1 cellular context compared by ENCODE assay signal in the genomic region with DNA sequence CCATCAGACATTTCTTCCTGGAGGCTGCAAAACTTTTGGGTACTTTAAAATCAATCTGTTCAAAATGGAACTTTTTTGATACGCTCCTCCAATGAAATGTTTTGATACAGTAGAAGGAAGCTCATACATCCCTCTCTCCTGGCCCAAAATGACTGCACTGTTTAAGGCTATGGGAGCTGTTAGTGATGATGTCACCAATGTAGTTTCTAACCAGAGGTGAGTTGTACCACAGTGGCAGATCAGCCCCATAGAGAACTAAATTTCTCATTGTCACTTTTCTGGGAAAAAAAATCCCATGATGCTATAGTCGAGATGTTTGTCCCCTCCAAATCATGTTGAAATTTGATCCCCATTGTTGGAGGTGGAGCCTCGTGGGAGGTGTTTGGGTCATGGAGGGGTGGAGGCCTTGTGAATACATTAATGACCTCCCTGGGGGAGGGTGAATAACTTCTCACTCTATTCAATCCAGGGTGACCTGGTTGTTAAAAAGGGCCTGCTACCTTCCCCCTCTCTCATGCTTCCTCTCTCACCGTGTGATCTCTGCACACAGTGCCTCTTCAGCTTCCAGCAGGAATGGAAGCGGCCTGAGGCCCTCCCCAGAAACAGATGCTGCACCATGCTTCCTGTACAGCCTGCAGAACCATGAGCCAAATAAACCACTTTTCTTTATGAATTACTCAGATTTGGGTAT.
TF ChIP-seq lines count a peak whose summit lies in the region.

No MANE protein-coding gene starts in this region.

TF ChIP-seq in WTC11, 78 proteins besides CTCF, POLR2A, EP300 and RAD21 (continued from another document):
- TF ChIP-seq, protein P1, sequence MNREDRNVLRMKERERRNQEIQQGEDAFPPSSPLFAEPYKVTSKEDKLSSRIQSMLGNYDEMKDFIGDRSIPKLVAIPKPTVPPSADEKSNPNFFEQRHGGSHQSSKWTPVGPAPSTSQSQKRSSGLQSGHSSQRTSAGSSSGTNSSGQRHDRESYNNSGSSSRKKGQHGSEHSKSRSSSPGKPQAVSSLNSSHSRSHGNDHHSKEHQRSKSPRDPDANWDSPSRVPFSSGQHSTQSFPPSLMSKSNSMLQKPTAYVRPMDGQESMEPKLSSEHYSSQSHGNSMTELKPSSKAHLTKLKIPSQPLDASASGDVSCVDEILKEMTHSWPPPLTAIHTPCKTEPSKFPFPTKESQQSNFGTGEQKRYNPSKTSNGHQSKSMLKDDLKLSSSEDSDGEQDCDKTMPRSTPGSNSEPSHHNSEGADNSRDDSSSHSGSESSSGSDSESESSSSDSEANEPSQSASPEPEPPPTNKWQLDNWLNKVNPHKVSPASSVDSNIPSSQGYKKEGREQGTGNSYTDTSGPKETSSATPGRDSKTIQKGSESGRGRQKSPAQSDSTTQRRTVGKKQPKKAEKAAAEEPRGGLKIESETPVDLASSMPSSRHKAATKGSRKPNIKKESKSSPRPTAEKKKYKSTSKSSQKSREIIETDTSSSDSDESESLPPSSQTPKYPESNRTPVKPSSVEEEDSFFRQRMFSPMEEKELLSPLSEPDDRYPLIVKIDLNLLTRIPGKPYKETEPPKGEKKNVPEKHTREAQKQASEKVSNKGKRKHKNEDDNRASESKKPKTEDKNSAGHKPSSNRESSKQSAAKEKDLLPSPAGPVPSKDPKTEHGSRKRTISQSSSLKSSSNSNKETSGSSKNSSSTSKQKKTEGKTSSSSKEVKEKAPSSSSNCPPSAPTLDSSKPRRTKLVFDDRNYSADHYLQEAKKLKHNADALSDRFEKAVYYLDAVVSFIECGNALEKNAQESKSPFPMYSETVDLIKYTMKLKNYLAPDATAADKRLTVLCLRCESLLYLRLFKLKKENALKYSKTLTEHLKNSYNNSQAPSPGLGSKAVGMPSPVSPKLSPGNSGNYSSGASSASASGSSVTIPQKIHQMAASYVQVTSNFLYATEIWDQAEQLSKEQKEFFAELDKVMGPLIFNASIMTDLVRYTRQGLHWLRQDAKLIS (CRISPR knock-in tag; IDR thresholded peaks at IDR 0.05; ENCODE audit: borderline replicate concordance) = no peak
- no peak for TF ChIP-seq ARID4B (CRISPR knock-in tag; IDR thresholded peaks at IDR 0.05; ENCODE audit: borderline replicate concordance)
- TF ChIP-seq ZNF317 (CRISPR knock-in tag; IDR thresholded peaks at IDR 0.05; ENCODE audit: borderline replicate concordance, low read depth) = no peak
- no peak for TF ChIP-seq FOXJ3 (CRISPR knock-in tag; IDR thresholded peaks at IDR 0.05; ENCODE audit: borderline replicate concordance)
- TF ChIP-seq ZNF532 (CRISPR knock-in tag; IDR thresholded peaks at IDR 0.05; ENCODE audit: borderline replicate concordance) = no peak
- no peak for TF ChIP-seq RELA (CRISPR knock-in tag; IDR thresholded peaks at IDR 0.05; ENCODE audit: borderline replicate concordance)
- TF ChIP-seq CREM (CRISPR knock-in tag; IDR thresholded peaks at IDR 0.05) = no peak
- TF ChIP-seq OVOL2 (CRISPR knock-in tag; IDR thresholded peaks at IDR 0.05; ENCODE audit: borderline replicate concordance) = no peak
- TF ChIP-seq CREB1 (CRISPR knock-in tag; IDR thresholded peaks at IDR 0.05) = no peak
- TF ChIP-seq ETV6 (CRISPR knock-in tag; IDR thresholded peaks at IDR 0.05) = no peak
- no peak for TF ChIP-seq ZNF219 (CRISPR knock-in tag; IDR thresholded peaks at IDR 0.05; ENCODE audit: borderline replicate concordance)
- TF ChIP-seq, protein P2, sequence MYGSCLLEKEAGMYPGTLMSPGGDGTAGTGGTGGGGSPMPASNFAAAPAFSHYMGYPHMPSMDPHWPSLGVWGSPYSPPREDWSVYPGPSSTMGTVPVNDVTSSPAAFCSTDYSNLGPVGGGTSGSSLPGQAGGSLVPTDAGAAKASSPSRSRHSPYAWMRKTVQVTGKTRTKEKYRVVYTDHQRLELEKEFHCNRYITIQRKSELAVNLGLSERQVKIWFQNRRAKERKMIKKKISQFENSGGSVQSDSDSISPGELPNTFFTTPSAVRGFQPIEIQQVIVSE (CRISPR knock-in tag; IDR thresholded peaks at IDR 0.05; ENCODE audit: borderline replicate concordance) = no peak
